7 cellular contexts compared by ENCODE assay signal in genomic region chr3:73925045-73925444, GRCh38.
"Had no signal": no experiment of that assay in that cellular context is flagged by ENCODE, and none has a peak within 500 bp of the region (broad histone marks: within the 10 kb centered on the region; RNA-seq: fewer than 3 reads in every experiment).

No MANE protein-coding gene starts in this region.

- ATAC-seq: HCT116 had no signal

- H3K9me3 Mint-ChIP-seq: HFFc6 had no signal

- DNase-seq: GOT3, H7, HFFc6 had no signal

- H3K4me3 ChIP-seq: HAP-1 had no signal

- H3K4me1 Mint-ChIP-seq: IgD-negative memory B cell had no signal

- H3K27ac Mint-ChIP-seq: HFFc6, IgD-negative memory B cell had no signal

- H3K27ac ChIP-seq: HL-60 had no signal

- H3K36me3 Mint-ChIP-seq: IgD-negative memory B cell had no signal

- H3K27me3 Mint-ChIP-seq: IgD-negative memory B cell had no signal

- H3K9me3 ChIP-seq: HAP-1 had no signal

- H3K36me3 ChIP-seq: HAP-1 had no signal

- H3K4me3 Mint-ChIP-seq: HFFc6, IgD-negative memory B cell had no signal
